ENCODE assay signal across 1 cellular context in genomic region chr1:247681288-247681897, GRCh38.
TF ChIP-seq lines count a peak whose summit lies in the region.

No MANE protein-coding gene starts in this region.

TF ChIP-seq in WTC11, 78 proteins besides CTCF, POLR2A, EP300 and RAD21 (continued from another document):
- no peak for TF ChIP-seq HMGXB4 (CRISPR knock-in tag; IDR thresholded peaks at IDR 0.05)
- no peak for TF ChIP-seq IRF1 (CRISPR knock-in tag; IDR thresholded peaks at IDR 0.05)
- TF ChIP-seq NFE2L1 (CRISPR knock-in tag; IDR thresholded peaks at IDR 0.05), result no peak
- no peak for TF ChIP-seq CREM (CRISPR knock-in tag; IDR thresholded peaks at IDR 0.05)
- TF ChIP-seq SP1 (CRISPR knock-in tag; conservative IDR thresholded peaks at IDR 0.05), result no peak
- no peak for TF ChIP-seq TP53 (CRISPR knock-in tag; IDR thresholded peaks at IDR 0.05)
